In genomic region chr11:58576792-58577440, GRCh38 we compare ENCODE assay signal across 8 cellular contexts. TPM values are rescaled to one million over a fixed set of nuclear protein-coding genes. Genes with fewer than 3 reads are reported as not detected.
A peak's percentile ranks its signal among the peaks of the same experiment; 100 is the strongest.
DNase-seq lines count a peak whose midpoint lies in the region; ATAC-seq and TF ChIP-seq lines count a peak whose summit lies in the region.

No MANE protein-coding gene starts in this region.

- no peak overlapping the region for H2BK120ac ChIP-seq in mesenchymal stem cell (ENCODE audit: low read depth, low read length)

- H3K36me3 ChIP-seq in cardiac muscle cell (no peaks in the 10 kb centered on the region), mesenchymal stem cell (ENCODE audit: control insufficient read depth in 1 of 2, insufficient read depth in 2 of 2, low read depth in 1 of 2, low read length in 2 of 2) (peaks cover 0 to 3% of the 10 kb centered on the region in 2 experiments), upper lobe of right lung (no peaks in the 10 kb centered on the region)

- peaks cover 2% of the 10 kb centered on the region for H3K79me1 ChIP-seq in mesenchymal stem cell (replicated peaks; ENCODE audit: low read length, poor library complexity, severe bottlenecking)

- peak overlapping the region; percentile 60 for H4K8ac ChIP-seq in mesenchymal stem cell (ENCODE audit: low read length)

- ATAC-seq in Right ventricle myocardium superior (ENCODE audit: poor library complexity) = no peak
- no peak for ATAC-seq in upper lobe of right lung
- no peak for ATAC-seq in HG02623 (IDR thresholded peaks at IDR 0.05; ENCODE audit: unreplicated experiment)

- H3K23ac ChIP-seq in mesenchymal stem cell (ENCODE audit: low read length in 2 of 2) = no peak overlapping the region

- peak; percentile 52 for TF ChIP-seq CTCF in cardiac muscle cell (IDR thresholded peaks at IDR 0.05; ENCODE audit: low read depth, low read length)
- TF ChIP-seq CTCF in upper lobe of right lung (IDR thresholded peaks at IDR 0.05) = peak; percentile 41

- peaks cover 17% of the 10 kb centered on the region for H3K4me1 ChIP-seq in cardiac muscle cell (ENCODE audit: low read depth)
- H3K4me1 ChIP-seq in mesenchymal stem cell (ENCODE audit: control insufficient read depth, insufficient read depth, low read depth, low read length) = peaks cover 10% of the 10 kb centered on the region
- peaks cover 62% of the 10 kb centered on the region for H3K4me1 ChIP-seq in upper lobe of right lung

- H3K18ac ChIP-seq in mesenchymal stem cell (ENCODE audit: low read depth in 1 of 2, low read length in 2 of 2) = peak overlapping the region; percentile 4 to 34

- peak overlapping the region; percentile 100 for H3K27ac ChIP-seq in cardiac muscle cell
- peak overlapping the region; percentile 100 for H3K27ac ChIP-seq in mesenchymal stem cell (ENCODE audit: low read length, poor library complexity, severe bottlenecking)
- peak overlapping the region; percentile 100 for H3K27ac ChIP-seq in upper lobe of right lung

- H3K4me3 ChIP-seq in cardiac muscle cell (peak overlapping the region; percentile 78), mesenchymal stem cell (ENCODE audit: insufficient read depth in 1 of 2, low read depth in 1 of 2, low read length in 2 of 2) (peak overlapping the region in 1 of 2 experiments; percentile 85), upper lobe of right lung (peak overlapping the region; percentile 94)

- H3K4me2 ChIP-seq in mesenchymal stem cell (ENCODE audit: low read length, poor library complexity, severe bottlenecking) = peak overlapping the region; percentile 83

- peak overlapping the region; percentile 99 for H3K9ac ChIP-seq in mesenchymal stem cell (ENCODE audit: low read length)

- no peaks in the 10 kb centered on the region for H3K27me3 ChIP-seq in cardiac muscle cell
- no peaks in the 10 kb centered on the region for H3K27me3 ChIP-seq in mesenchymal stem cell (ENCODE audit: control insufficient read depth in 1 of 2, insufficient read depth in 1 of 2, low read length in 2 of 2)
- H3K27me3 ChIP-seq in upper lobe of right lung = no peaks in the 10 kb centered on the region

- H3K9me3 ChIP-seq in cardiac muscle cell (ENCODE audit: low read depth) = no peaks in the 10 kb centered on the region
- no peaks in the 10 kb centered on the region for H3K9me3 ChIP-seq in mesenchymal stem cell (ENCODE audit: control insufficient read depth, low read length)
- H3K9me3 ChIP-seq in upper lobe of right lung = no peaks in the 10 kb centered on the region

- DNase-seq in cardiac muscle cell (ENCODE audit: low read depth in 1 of 2, low spot score in 1 of 2) = peak in 1 of 2 donors; percentile 54
- no peak for DNase-seq in Right ventricle myocardium superior
- DNase-seq in NCI-H748 (lab: John Stamatoyannopoulos, UW; ENCODE audit: unreplicated experiment) = peak; percentile 6
- DNase-seq in cerebellum (ENCODE audit: low spot score) = peak; percentile 13
- peak; percentile 79 for DNase-seq in mesenchymal stem cell
- DNase-seq in upper lobe of right lung = no peak
- DNase-seq in GM19238 (ENCODE audit: insufficient read length, low spot score) = no peak

- intact Hi-C loops in Right ventricle myocardium superior (cut with DNase I) (loop anchor here (10.0 kb wide), 1 partner anchor 98 kb away; no protein-coding TSS in a partner anchor), upper lobe of right lung (cut with DNase I) (no loop called here)

- 64% methylated on average over 6 of the region's 7 CpGs for WGBS in mesenchymal stem cell

- H2AFZ ChIP-seq in mesenchymal stem cell (ENCODE audit: low read depth, low read length) = no peak overlapping the region

- no peak overlapping the region for H2BK5ac ChIP-seq in mesenchymal stem cell (ENCODE audit: low read depth, low read length, poor library complexity, severe bottlenecking)

- no peak overlapping the region for H4K91ac ChIP-seq in mesenchymal stem cell (ENCODE audit: low read length)

- H2AK5ac ChIP-seq in mesenchymal stem cell (ENCODE audit: low read length, severe bottlenecking) = peak overlapping the region; percentile 83

- H2BK12ac ChIP-seq in mesenchymal stem cell (ENCODE audit: low read length in 2 of 2) = peak overlapping the region in 1 of 2 experiments; percentile 87

- H3K4ac ChIP-seq in mesenchymal stem cell (ENCODE audit: low read depth in 1 of 2, low read length in 2 of 2) = peak overlapping the region in 1 of 2 experiments; percentile 54

- peak overlapping the region; percentile 66 for H2BK15ac ChIP-seq in mesenchymal stem cell (ENCODE audit: low read depth, poor library complexity, severe bottlenecking)

- H3K14ac ChIP-seq in mesenchymal stem cell (ENCODE audit: low read length in 2 of 2) = no peak overlapping the region

RNA-seq across cellular contexts. Expression of gene LPXN, which starts 1.3 kb away (rescaled TPM):
- total RNA-seq in cardiac muscle cell (3.5 and 4.1 TPM in 2 replicates), Right ventricle myocardium superior (3.1 TPM), cerebellum (4.5 TPM), upper lobe of right lung (46.5 TPM)
- polyA plus RNA-seq in cardiac muscle cell = 3.0 TPM in 2 replicates
- 2.4 TPM for polyA plus RNA-seq in mesenchymal stem cell (2013, experiment 1 of 2)
- 2.1 TPM for polyA plus RNA-seq in mesenchymal stem cell (2013, experiment 2 of 2)

RNA-seq across cellular contexts. Expression of gene ZFP91, which starts 1.9 kb away (rescaled TPM):
- 17.3 and 22.6 TPM in 2 replicates for total RNA-seq in cardiac muscle cell
- 12.3 and 19.6 TPM in 2 replicates for polyA plus RNA-seq in cardiac muscle cell
- total RNA-seq in Right ventricle myocardium superior = 57.3 TPM
- total RNA-seq in cerebellum = 43.4 TPM
- 56.1 TPM for polyA plus RNA-seq in mesenchymal stem cell (2013, experiment 1 of 2)
- 55.8 TPM for polyA plus RNA-seq in mesenchymal stem cell (2013, experiment 2 of 2)
- total RNA-seq in upper lobe of right lung = 48.3 TPM

RNA-seq across cellular contexts. Expression of gene CNTF, which starts 45.5 kb away (rescaled TPM):
- total RNA-seq in cardiac muscle cell = 0.33 and 0.63 TPM in 2 replicates
- polyA plus RNA-seq in cardiac muscle cell = 0.23 TPM in 1 of 2 replicates, not detected in the other
- 0.73 TPM for total RNA-seq in Right ventricle myocardium superior
- total RNA-seq in cerebellum = 3.7 TPM
- 0.65 TPM for polyA plus RNA-seq in mesenchymal stem cell (2013, experiment 1 of 2)
- 0.51 TPM for polyA plus RNA-seq in mesenchymal stem cell (2013, experiment 2 of 2)
- 1.2 TPM for total RNA-seq in upper lobe of right lung

Comparison
In these comparisons a context has a peak if more than half of its experiments do, and no peak if none do; other contexts are left out.
1. DNase-seq: peak in NCI-H748 (single experiment), cerebellum (single experiment) and mesenchymal stem cell (single experiment); none in Right ventricle myocardium superior (single experiment), upper lobe of right lung (single experiment) and GM19238 (single experiment).
2. Peak in every context shown above with its lines, with median percentiles within 50 percentile points of each other: H3K27ac ChIP-seq.